ENCODE assay signal across 8 cellular contexts in the genomic region with DNA sequence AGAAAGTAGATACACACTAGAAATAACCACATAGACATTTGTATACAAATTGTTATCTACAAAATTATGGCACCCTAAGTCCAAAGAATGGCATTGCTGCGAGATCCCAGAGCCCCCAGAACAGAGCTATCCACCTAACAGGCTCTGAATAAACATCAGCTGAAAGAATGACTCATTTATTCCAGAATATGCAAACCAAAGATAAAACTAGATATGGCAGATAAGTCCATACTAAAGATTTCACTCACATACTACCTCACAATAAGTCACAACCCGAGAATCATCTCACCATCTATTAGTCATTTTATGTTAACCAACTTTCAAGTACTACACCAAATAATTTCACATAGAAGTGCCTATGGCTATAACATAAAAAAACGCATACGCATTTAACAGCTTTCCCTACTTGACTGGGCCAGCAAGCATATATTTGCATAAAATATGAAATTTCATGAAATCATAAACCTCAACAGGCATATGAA. TPM values are rescaled to one million over a fixed set of nuclear protein-coding genes. Genes with fewer than 3 reads are reported as not detected.
A peak's percentile ranks its signal among the peaks of the same experiment; 100 is the strongest.
DNase-seq lines count a peak whose midpoint lies in the region; ATAC-seq lines count a peak whose summit lies in the region.

No MANE protein-coding gene starts in this region.

- ATAC-seq in activated T-cell treated with anti-CD3 and anti-CD28 coated beads, Interleukin-2, amount 50 U/mL, for 4 hours: peak; percentile 98 to 99
- peak; percentile 52 for ATAC-seq in HG03432 (IDR thresholded peaks at IDR 0.05; ENCODE audit: unreplicated experiment)
- no peak for ATAC-seq in naive thymus-derived CD8-positive, alpha-beta T cell

- H3K4me1 Mint-ChIP-seq in activated T-cell treated with anti-CD3 and anti-CD28 coated beads, Interleukin-2, amount 50 U/mL, for 4 hours (ENCODE audit: low read depth): peaks cover 74% of the 10 kb centered on the region
- peaks cover 74% of the 10 kb centered on the region for H3K4me1 Mint-ChIP-seq in activated naive CD8-positive, alpha-beta T cell treated with anti-CD3 and anti-CD28 coated beads for 36 hours
- H3K4me1 Mint-ChIP-seq in naive thymus-derived CD8-positive, alpha-beta T cell: peaks cover 16 to 77% (median 62%) of the 10 kb centered on the region in 4 donors

- POLR2A ChIA-PET in naive thymus-derived CD8-positive, alpha-beta T cell (lab: Charles Lee): no interaction called here

- no peaks in the 10 kb centered on the region for H3K27me3 Mint-ChIP-seq in activated T-cell treated with anti-CD3 and anti-CD28 coated beads, Interleukin-2, amount 50 U/mL, for 4 hours (ENCODE audit: low read depth)
- no peaks in the 10 kb centered on the region for H3K27me3 Mint-ChIP-seq in activated naive CD8-positive, alpha-beta T cell treated with anti-CD3 and anti-CD28 coated beads for 36 hours
- no peaks in the 10 kb centered on the region for H3K27me3 Mint-ChIP-seq in naive thymus-derived CD8-positive, alpha-beta T cell

- peaks cover 40% of the 10 kb centered on the region for H3K36me3 Mint-ChIP-seq in activated T-cell treated with anti-CD3 and anti-CD28 coated beads, Interleukin-2, amount 50 U/mL, for 4 hours (ENCODE audit: insufficient read depth)
- peaks cover 63% of the 10 kb centered on the region for H3K36me3 Mint-ChIP-seq in activated naive CD8-positive, alpha-beta T cell treated with anti-CD3 and anti-CD28 coated beads for 36 hours
- H3K36me3 Mint-ChIP-seq in naive thymus-derived CD8-positive, alpha-beta T cell: peaks cover 0 to 53% (median 0%) of the 10 kb centered on the region in 3 donors

- DNase-seq in activated T-cell treated with anti-CD3 and anti-CD28 coated beads, Interleukin-2, amount 50 U/mL, for 4 hours: no peak
- DNase-seq in activated T-cell treated with anti-CD3 and anti-CD28 coated beads, Interleukin-2, amount 50 U/mL, for 1 hour: no peak
- peak; percentile 16 for DNase-seq in activated naive CD8-positive, alpha-beta T cell treated with anti-CD3 and anti-CD28 coated beads for 36 hours
- DNase-seq in renal cortical epithelial cell (ENCODE audit: low read depth) (peak; percentile 32), cerebellar cortex (ENCODE audit: low spot score) (no peak), SIG-M5 (lab: John Stamatoyannopoulos, UW) (no peak)
- DNase-seq in naive thymus-derived CD8-positive, alpha-beta T cell: no peak

- no peaks in the 10 kb centered on the region for H3K9me3 Mint-ChIP-seq in activated T-cell treated with anti-CD3 and anti-CD28 coated beads, Interleukin-2, amount 50 U/mL, for 4 hours
- H3K9me3 Mint-ChIP-seq in activated naive CD8-positive, alpha-beta T cell treated with anti-CD3 and anti-CD28 coated beads for 36 hours: no peaks in the 10 kb centered on the region
- H3K9me3 Mint-ChIP-seq in naive thymus-derived CD8-positive, alpha-beta T cell: no peaks in the 10 kb centered on the region

- H3K27ac Mint-ChIP-seq in activated naive CD8-positive, alpha-beta T cell treated with anti-CD3 and anti-CD28 coated beads for 36 hours: peak overlapping the region; percentile 74
- peak overlapping the region in 2 of 10 donors; percentile 16 to 46 for H3K27ac Mint-ChIP-seq in naive thymus-derived CD8-positive, alpha-beta T cell

- H3K4me3 Mint-ChIP-seq in activated T-cell treated with anti-CD3 and anti-CD28 coated beads, Interleukin-2, amount 50 U/mL, for 4 hours: peak overlapping the region; percentile 48
- H3K4me3 Mint-ChIP-seq in activated naive CD8-positive, alpha-beta T cell treated with anti-CD3 and anti-CD28 coated beads for 36 hours: peak overlapping the region; percentile 60
- peak overlapping the region in 2 of 10 donors; percentile 3 to 62 for H3K4me3 Mint-ChIP-seq in naive thymus-derived CD8-positive, alpha-beta T cell

RNA-seq across cellular contexts. Expression of gene CNIH1, which starts 5.6 kb away (rescaled TPM):
- total RNA-seq in activated T-cell treated with anti-CD3 and anti-CD28 coated beads, Interleukin-2, amount 50 U/mL, for 4 hours: 10 to 100 TPM; 77.4 to 87.8 (median 81.6) TPM
- total RNA-seq in activated naive CD8-positive, alpha-beta T cell treated with anti-CD3 and anti-CD28 coated beads for 36 hours: 10 to 100 TPM; 92.0 to 95.4 TPM
- 171 and 203 TPM in 2 replicates for total RNA-seq in renal cortical epithelial cell
- 10 to 100 TPM; 50.4 to 51.1 TPM for total RNA-seq in naive thymus-derived CD8-positive, alpha-beta T cell
- 10 to 100 TPM; 79.3 to 97.7 (median 87.3) TPM for polyA plus RNA-seq in naive thymus-derived CD8-positive, alpha-beta T cell

RNA-seq across cellular contexts. Expression of gene CDKN3, which starts 38.7 kb away (rescaled TPM):
- 10 to 100 TPM in 1 of 3 donors, 1 to 10 TPM in 2; 9.0 to 10.5 (median 9.8) TPM for total RNA-seq in activated T-cell treated with anti-CD3 and anti-CD28 coated beads, Interleukin-2, amount 50 U/mL, for 4 hours
- 10 to 100 TPM; 77.9 to 79.5 TPM for total RNA-seq in activated naive CD8-positive, alpha-beta T cell treated with anti-CD3 and anti-CD28 coated beads for 36 hours
- 3.5 and 43.6 TPM in 2 replicates for total RNA-seq in renal cortical epithelial cell
- total RNA-seq in naive thymus-derived CD8-positive, alpha-beta T cell: 1 to 10 TPM; 1.1 to 3.2 TPM
- 1 to 10 TPM; 1.9 to 2.7 (median 2.2) TPM for polyA plus RNA-seq in naive thymus-derived CD8-positive, alpha-beta T cell

RNA-seq across cellular contexts. Expression of gene GMFB, which starts 53.2 kb away (rescaled TPM):
- 10 to 100 TPM; 62.4 to 70.6 (median 67.8) TPM for total RNA-seq in activated T-cell treated with anti-CD3 and anti-CD28 coated beads, Interleukin-2, amount 50 U/mL, for 4 hours
- total RNA-seq in activated naive CD8-positive, alpha-beta T cell treated with anti-CD3 and anti-CD28 coated beads for 36 hours: 10 to 100 TPM; 44.4 to 45.4 TPM
- total RNA-seq in renal cortical epithelial cell: 113 and 175 TPM in 2 replicates
- total RNA-seq in naive thymus-derived CD8-positive, alpha-beta T cell: 10 to 100 TPM; 34.4 to 38.3 TPM
- polyA plus RNA-seq in naive thymus-derived CD8-positive, alpha-beta T cell: 10 to 100 TPM in 2 of 3 donors, 1 to 10 TPM in 1; 9.2 to 13.9 (median 11.0) TPM

Comparison
In these comparisons a context has a peak if more than half of its experiments do, and no peak if none do; other contexts are left out.
1. ATAC-seq: peak in activated T-cell treated with anti-CD3 and anti-CD28 coated beads, Interleukin-2, amount 50 U/mL, for 4 hours (2 of 2) and HG03432 (single experiment); none in naive thymus-derived CD8-positive, alpha-beta T cell (0 of 2).
2. DNase-seq: peak in activated naive CD8-positive, alpha-beta T cell treated with anti-CD3 and anti-CD28 coated beads for 36 hours (single experiment) and renal cortical epithelial cell (single experiment); none in activated T-cell treated with anti-CD3 and anti-CD28 coated beads, Interleukin-2, amount 50 U/mL, for 4 hours (single experiment), activated T-cell treated with anti-CD3 and anti-CD28 coated beads, Interleukin-2, amount 50 U/mL, for 1 hour (single experiment), naive thymus-derived CD8-positive, alpha-beta T cell (0 of 10), cerebellar cortex (single experiment) and SIG-M5 (single experiment).